1 cellular context compared by ENCODE assay signal in the genomic region with DNA sequence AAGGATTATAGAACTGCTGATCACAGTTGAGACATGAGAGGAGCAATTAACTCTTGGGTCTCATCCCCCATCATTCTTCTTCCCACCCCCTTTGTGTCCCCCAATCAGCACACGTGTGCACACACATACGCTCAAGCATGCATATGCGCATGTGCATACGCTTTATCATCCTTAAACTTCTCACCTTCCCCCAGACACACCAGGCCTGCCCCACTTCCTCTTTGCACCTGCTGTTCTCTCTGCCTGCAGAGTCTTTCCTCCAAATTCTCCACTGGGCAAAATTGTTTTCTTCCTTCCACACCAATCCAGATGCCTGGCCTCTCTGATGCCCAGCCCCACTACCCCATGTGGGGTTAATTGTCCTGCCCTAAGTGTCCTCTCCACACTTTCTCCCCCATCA.
TF ChIP-seq lines count a peak whose summit lies in the region.

No MANE protein-coding gene starts in this region.

TF ChIP-seq in K562, 482 proteins besides CTCF, POLR2A, EP300 and RAD21:
- TF ChIP-seq, protein P1, sequence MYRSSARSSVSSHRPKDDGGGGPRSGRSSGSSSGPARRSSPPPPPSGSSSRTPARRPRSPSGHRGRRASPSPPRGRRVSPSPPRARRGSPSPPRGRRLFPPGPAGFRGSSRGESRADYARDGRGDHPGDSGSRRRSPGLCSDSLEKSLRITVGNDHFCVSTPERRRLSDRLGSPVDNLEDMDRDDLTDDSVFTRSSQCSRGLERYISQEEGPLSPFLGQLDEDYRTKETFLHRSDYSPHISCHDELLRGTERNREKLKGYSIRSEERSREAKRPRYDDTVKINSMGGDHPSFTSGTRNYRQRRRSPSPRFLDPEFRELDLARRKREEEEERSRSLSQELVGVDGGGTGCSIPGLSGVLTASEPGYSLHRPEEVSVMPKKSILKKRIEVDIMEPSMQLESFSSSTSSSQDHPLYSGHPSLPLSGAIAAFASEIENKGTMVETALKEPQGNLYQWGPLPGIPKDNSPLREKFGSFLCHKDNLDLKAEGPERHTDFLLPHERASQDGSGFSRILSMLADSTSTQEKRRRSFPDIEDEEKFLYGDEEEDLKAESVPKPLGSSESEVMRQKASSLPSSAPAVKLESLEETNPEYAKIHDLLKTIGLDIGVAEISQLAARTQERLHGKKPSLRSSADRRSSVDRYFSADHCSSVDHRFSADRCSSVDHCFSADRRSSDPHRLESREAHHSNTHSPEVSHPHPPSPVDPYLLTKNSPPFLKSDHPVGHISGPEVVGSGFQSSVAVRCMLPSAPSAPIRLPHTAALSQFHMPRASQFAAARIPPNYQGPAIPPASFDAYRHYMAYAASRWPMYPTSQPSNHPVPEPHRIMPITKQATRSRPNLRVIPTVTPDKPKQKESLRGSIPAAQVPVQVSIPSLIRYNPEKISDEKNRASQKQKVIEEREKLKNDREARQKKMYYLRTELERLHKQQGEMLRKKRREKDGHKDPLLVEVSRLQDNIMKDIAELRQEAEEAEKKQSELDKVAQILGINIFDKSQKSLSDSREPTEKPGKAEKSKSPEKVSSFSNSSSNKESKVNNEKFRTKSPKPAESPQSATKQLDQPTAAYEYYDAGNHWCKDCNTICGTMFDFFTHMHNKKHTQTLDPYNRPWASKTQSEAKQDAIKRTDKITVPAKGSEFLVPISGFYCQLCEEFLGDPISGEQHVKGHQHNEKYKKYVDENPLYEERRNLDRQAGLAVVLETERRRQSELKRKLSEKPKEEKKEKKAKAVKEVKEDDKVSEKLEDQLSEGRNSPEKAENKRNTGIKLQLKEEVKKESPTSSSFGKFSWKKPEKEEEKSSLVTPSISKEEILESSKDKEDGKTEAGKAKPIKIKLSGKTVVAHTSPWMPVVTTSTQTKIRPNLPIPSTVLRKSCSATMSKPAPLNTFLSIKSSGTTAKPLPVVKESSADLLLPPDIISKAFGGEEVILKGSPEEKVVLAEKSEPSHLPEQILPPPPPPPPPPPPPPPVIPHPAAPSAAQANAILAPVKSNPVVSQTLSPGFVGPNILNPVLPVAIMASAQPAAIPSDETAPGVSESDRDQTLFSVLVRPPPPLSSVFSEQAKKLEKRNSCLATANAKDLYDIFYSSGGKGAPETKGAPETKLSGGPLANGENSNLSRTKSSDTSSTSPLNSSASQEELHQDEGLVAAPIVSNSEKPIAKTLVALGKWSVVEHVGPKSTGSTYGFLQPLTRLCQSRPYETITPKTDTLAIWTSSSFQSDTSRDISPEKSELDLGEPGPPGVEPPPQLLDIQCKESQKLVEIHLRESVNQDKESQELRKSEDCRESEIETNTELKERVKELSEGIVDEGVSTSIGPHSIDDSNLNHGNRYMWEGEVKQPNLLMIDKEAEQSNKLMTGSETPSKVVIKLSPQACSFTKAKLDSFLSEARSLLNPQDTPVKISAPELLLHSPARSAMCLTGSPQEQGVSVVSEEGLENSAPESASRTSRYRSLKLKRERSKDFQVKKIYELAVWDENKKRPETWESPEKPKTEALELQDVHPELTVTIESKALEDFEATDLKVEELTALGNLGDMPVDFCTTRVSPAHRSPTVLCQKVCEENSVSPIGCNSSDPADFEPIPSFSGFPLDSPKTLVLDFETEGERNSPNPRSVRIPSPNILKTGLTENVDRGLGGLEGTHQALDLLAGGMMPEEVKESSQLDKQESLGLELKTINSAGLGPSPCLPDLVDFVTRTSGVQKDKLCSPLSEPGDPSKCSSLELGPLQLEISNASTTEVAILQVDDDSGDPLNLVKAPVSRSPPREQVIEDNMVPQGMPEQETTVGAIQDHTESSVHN (IDR thresholded peaks at IDR 0.05; ENCODE audit: borderline replicate concordance in 1 of 2, low read depth in 1 of 2): no peak
- TF ChIP-seq NRF1 (conservative IDR thresholded peaks at IDR 0.05 in 1 of 2, IDR thresholded peaks at IDR 0.05 in 1 of 2): peak; percentile 28 to 44; a peak in 3 of 4 replicates
- peak; percentile 79; the same call in 1 of the 2 replicates for TF ChIP-seq SPI1 (IDR thresholded peaks at IDR 0.05; ENCODE audit: borderline replicate concordance, low read depth, low read length)
- no peak for TF ChIP-seq FIP1L1 (IDR thresholded peaks at IDR 0.05; ENCODE audit: low read depth, low read length, poor library complexity, severe bottlenecking)
- TF ChIP-seq GABPB2 (CRISPR knock-in tag; conservative IDR thresholded peaks at IDR 0.05): no peak
- no peak for TF ChIP-seq ZBTB7A (IDR thresholded peaks at IDR 0.05; ENCODE audit: borderline replicate concordance, control insufficient read depth, low read depth, low read length)
